Comparison of ENCODE assay signal across 15 cellular contexts in genomic region chr16:70582280-70582978, GRCh38. TPM values are rescaled to one million over a fixed set of nuclear protein-coding genes. Genes with fewer than 3 reads are reported as not detected.
A peak's percentile ranks its signal among the peaks of the same experiment; 100 is the strongest.
DNase-seq lines count a peak whose midpoint lies in the region; ATAC-seq, FAIRE-seq and TF ChIP-seq lines count a peak whose summit lies in the region.
"Had no signal": no experiment of that assay in that cellular context is flagged by ENCODE, and none has a peak within 500 bp of the region (broad histone marks: within the 10 kb centered on the region; RNA-seq: fewer than 3 reads in every experiment).

No MANE protein-coding gene starts in this region.

- H3K27me3 ChIP-seq in PC-3 (ENCODE audit: low read length), result no peaks in the 10 kb centered on the region
- H3K27me3 ChIP-seq in effector memory CD4-positive, alpha-beta T cell (replicated peaks; ENCODE audit: control insufficient read depth, insufficient read depth, low read length, poor library complexity, severe bottlenecking), result no peaks in the 10 kb centered on the region

- no peaks in the 10 kb centered on the region for H4K20me1 ChIP-seq in PC-3 (ENCODE audit: low read length)

- no peaks in the 10 kb centered on the region for H3K9me3 ChIP-seq in PC-3 (ENCODE audit: low read length)
- no peaks in the 10 kb centered on the region for H3K9me3 ChIP-seq in effector memory CD4-positive, alpha-beta T cell (ENCODE audit: control insufficient read depth, low read length)
- H3K9me3 ChIP-seq: lower lobe of right lung had no signal

- H3K9ac ChIP-seq in PC-3 (ENCODE audit: low read length), result no peak overlapping the region

- BruUV-seq in PC-3 (replicated peaks; lab: Mats Ljungman, UMichigan), result no TSS peak

- H3K4me1 ChIP-seq in PC-3 (ENCODE audit: insufficient read depth, low read length), result no peaks in the 10 kb centered on the region
- no peaks in the 10 kb centered on the region for H3K4me1 ChIP-seq in effector memory CD4-positive, alpha-beta T cell (ENCODE audit: control insufficient read depth, insufficient read depth, low read length, poor library complexity, severe bottlenecking)
- H3K4me1 ChIP-seq: lower lobe of right lung had no signal

- no peak overlapping the region for H3K27ac ChIP-seq in PC-3 (ENCODE audit: low read length)
- no peak overlapping the region for H3K27ac ChIP-seq in effector memory CD4-positive, alpha-beta T cell (ENCODE audit: insufficient read depth, low read length, poor library complexity, severe bottlenecking)
- H3K27ac ChIP-seq: lower lobe of right lung had no signal

- POLR2A ChIA-PET in PC-3 (lab: Charles Lee; ENCODE audit: unreplicated experiment), result no interaction called here

- TF ChIP-seq CTCF in D721Med (IDR thresholded peaks at IDR 0.05; ENCODE audit: insufficient read depth, missing control alignments), result peak; percentile 8
- peak; percentile 61 for TF ChIP-seq CTCF in GM12873 (IDR thresholded peaks at IDR 0.05; ENCODE audit: insufficient read depth, low read depth, low read length, missing control alignments)
- peak; percentile 31; the same call in 1 of the 2 replicates for TF ChIP-seq CTCF in PC-3 (conservative IDR thresholded peaks at IDR 0.05; ENCODE audit: low read depth, low read length)
- TF ChIP-seq CTCF in fibroblast of the aortic adventitia (IDR thresholded peaks at IDR 0.05; ENCODE audit: insufficient read depth, low read length), result peak; percentile 15

- no peak overlapping the region for H3K4me2 ChIP-seq in PC-3 (ENCODE audit: low read length)

- no peaks in the 10 kb centered on the region for H3K79me2 ChIP-seq in PC-3 (ENCODE audit: low read length)

- intact Hi-C loops in PC-3 (cut with micrococcal nuclease), result no loop called here

- no peak for FAIRE-seq in D721Med (lab: Jason Lieb, UNC)
- FAIRE-seq: frontal cortex, G401.6 had no signal

- no peaks in the 10 kb centered on the region for H3K36me3 ChIP-seq in PC-3 (ENCODE audit: low read depth, low read length)
- no peaks in the 10 kb centered on the region for H3K36me3 ChIP-seq in effector memory CD4-positive, alpha-beta T cell (ENCODE audit: control insufficient read depth, insufficient read depth, low read length)
- H3K36me3 ChIP-seq: lower lobe of right lung had no signal

- CTCF ChIA-PET in PC-3 (lab: Charles Lee), result no interaction called here

- no peaks in the 10 kb centered on the region for H3F3A ChIP-seq in PC-3 (ENCODE audit: low read length, unreplicated experiment)

- ATAC-seq in PC-3 (no peak), HG02884 (IDR thresholded peaks at IDR 0.05; ENCODE audit: unreplicated experiment) (no peak)
- ATAC-seq: lower lobe of right lung, Panc1 had no signal

- no peak overlapping the region for H3K4me3 ChIP-seq in PC-3 (ENCODE audit: low read length)
- H3K4me3 ChIP-seq in fibroblast of the aortic adventitia (ENCODE audit: low read depth, low read length), result no peak overlapping the region
- no peak overlapping the region for H3K4me3 ChIP-seq in effector memory CD4-positive, alpha-beta T cell (ENCODE audit: insufficient read depth, low read depth, low read length, poor library complexity, severe bottlenecking)
- H3K4me3 ChIP-seq: lower lobe of right lung had no signal

- no peak overlapping the region for H2AFZ ChIP-seq in PC-3 (ENCODE audit: low read length)

- DNase-seq in D721Med (ENCODE audit: insufficient read length, low spot score) (no peak), PC-3 (no peak), fibroblast of the aortic adventitia (ENCODE audit: low read depth) (no peak), NCI-H2081 treated with DMSO at 0.1 percent for 48 hours (lab: John Stamatoyannopoulos, UW) (no peak), mucosa of gallbladder (ENCODE audit: low spot score) (no peak)
- DNase-seq in effector memory CD4-positive, alpha-beta T cell, result no peak
- DNase-seq: activated CD4-positive, alpha-beta T cell treated with anti-CD3 and anti-CD28 coated beads, Interleukin-2, amount 50 U/mL, for 1 hour; amniotic stem cell; Kasumi-1; lower lobe of right lung had no signal

- H3K9me2 ChIP-seq in PC-3 (replicated peaks; ENCODE audit: low read length), result no peaks in the 10 kb centered on the region

RNA-seq across cellular contexts. Expression of gene SF3B3, which starts 58.8 kb away (rescaled TPM):
- total RNA-seq in PC-3 (2014; rRNA removed) (133 and 181 TPM in 2 replicates), fibroblast of the aortic adventitia (ENCODE audit: low replicate concordance) (39.1 and 184 TPM in 2 replicates), mucosa of gallbladder (225 TPM)

RNA-seq across cellular contexts. Expression of gene COG4, which starts 59.1 kb away (rescaled TPM):
- total RNA-seq in PC-3 (2014; rRNA removed) (35.5 and 56.4 TPM in 2 replicates), fibroblast of the aortic adventitia (ENCODE audit: low replicate concordance) (59.9 and 131 TPM in 2 replicates), mucosa of gallbladder (59.7 TPM)

Comparison
In these comparisons a context has a peak if more than half of its experiments do, and no peak if none do; other contexts are left out.
1. CTCF ChIP-seq: peak in every context shown above with its lines; median percentile 61 in GM12873; 31 in PC-3; 15 in fibroblast of the aortic adventitia; 8 in D721Med.